In genomic region chr2:68088950-68089349, GRCh38 we compare ENCODE assay signal across 28 cellular contexts. TPM values are rescaled to one million over a fixed set of nuclear protein-coding genes. Genes with fewer than 3 reads are reported as not detected.
DNase-seq lines count a peak whose midpoint lies in the region; ATAC-seq, FAIRE-seq and TF ChIP-seq lines count a peak whose summit lies in the region.
"Had no signal": no experiment of that assay in that cellular context is flagged by ENCODE, and none has a peak within 500 bp of the region (broad histone marks: within the 10 kb centered on the region; RNA-seq: fewer than 3 reads in every experiment).

No MANE protein-coding gene starts in this region.

- peak; percentile 23 for FAIRE-seq in H54 (lab: Jason Lieb, UNC)

- no peaks in the 10 kb centered on the region for H3K9me3 Mint-ChIP-seq in activated T-helper 17 cell treated with anti-CD3 and anti-CD28 coated beads, Interleukin-2, amount 50 U/mL, for 72 hours
- H3K9me3 Mint-ChIP-seq in nephron: no peaks in the 10 kb centered on the region
- H3K9me3 Mint-ChIP-seq in activated T-cell treated with anti-CD3 and anti-CD28 coated beads, Interleukin-2, amount 50 U/mL, for 24 hours: no peaks in the 10 kb centered on the region
- H3K9me3 Mint-ChIP-seq: activated naive CD4-positive, alpha-beta T cell treated with anti-CD3 and anti-CD28 coated beads for 36 hours; endodermal cell; GM23338; naive thymus-derived CD8-positive, alpha-beta T cell; stimulated activated memory B cell treated with anti-CD40 and anti-IgM and Interleukin-4, amounts not matched to agents 10 μg/mL and 1 μg/mL and 100 μg/mL, for 72 hours; WTC11 had no signal

- no peak overlapping the region for H3K4me3 Mint-ChIP-seq in activated T-helper 17 cell treated with anti-CD3 and anti-CD28 coated beads, Interleukin-2, amount 50 U/mL, for 72 hours
- H3K4me3 Mint-ChIP-seq in nephron: no peak overlapping the region
- H3K4me3 Mint-ChIP-seq in activated T-cell treated with anti-CD3 and anti-CD28 coated beads, Interleukin-2, amount 50 U/mL, for 24 hours: no peak overlapping the region
- H3K4me3 Mint-ChIP-seq: activated CD8-positive, alpha-beta memory T cell treated with anti-CD3 and anti-CD28 coated beads, Interleukin-2, amount 10 ng/mL, durations not matched to agents 7 days and 5 days; activated naive CD4-positive, alpha-beta T cell treated with anti-CD3 and anti-CD28 coated beads for 36 hours; endodermal cell; GM23338; naive thymus-derived CD8-positive, alpha-beta T cell; stimulated activated memory B cell treated with anti-CD40 and anti-IgM and Interleukin-4, amounts not matched to agents 10 μg/mL and 1 μg/mL and 100 μg/mL, for 72 hours; WTC11 had no signal

- H3K27me3 Mint-ChIP-seq in activated T-helper 17 cell treated with anti-CD3 and anti-CD28 coated beads, Interleukin-2, amount 50 U/mL, for 72 hours: no peaks in the 10 kb centered on the region
- no peaks in the 10 kb centered on the region for H3K27me3 Mint-ChIP-seq in nephron (ENCODE audit: low read depth)
- H3K27me3 Mint-ChIP-seq in activated T-cell treated with anti-CD3 and anti-CD28 coated beads, Interleukin-2, amount 50 U/mL, for 24 hours: no peaks in the 10 kb centered on the region
- H3K27me3 Mint-ChIP-seq: stimulated activated memory B cell treated with anti-CD40 and anti-IgM and Interleukin-4, amounts not matched to agents 10 μg/mL and 1 μg/mL and 100 μg/mL, for 72 hours had no signal

- TF ChIP-seq POLR2A in H54 (IDR thresholded peaks at IDR 0.05; ENCODE audit: low read depth, low read length): no peak

- H3K27ac Mint-ChIP-seq in activated T-helper 17 cell treated with anti-CD3 and anti-CD28 coated beads, Interleukin-2, amount 50 U/mL, for 72 hours: no peak overlapping the region
- peak overlapping the region in 2 of 3 experiments; percentile 81 to 97 for H3K27ac Mint-ChIP-seq in nephron
- H3K27ac Mint-ChIP-seq in activated T-cell treated with anti-CD3 and anti-CD28 coated beads, Interleukin-2, amount 50 U/mL, for 24 hours: no peak overlapping the region
- H3K27ac Mint-ChIP-seq: activated CD8-positive, alpha-beta memory T cell treated with anti-CD3 and anti-CD28 coated beads, Interleukin-2, amount 10 ng/mL, durations not matched to agents 7 days and 5 days; activated naive CD4-positive, alpha-beta T cell treated with anti-CD3 and anti-CD28 coated beads for 36 hours; endodermal cell; GM23338; stimulated activated memory B cell treated with anti-CD40 and anti-IgM and Interleukin-4, amounts not matched to agents 10 μg/mL and 1 μg/mL and 100 μg/mL, for 72 hours; WTC11 had no signal

- ATAC-seq in activated T-helper 17 cell treated with anti-CD3 and anti-CD28 coated beads, Interleukin-2, amount 50 U/mL, for 72 hours (replicated peaks): peak; percentile 53
- ATAC-seq: activated CD8-positive, alpha-beta memory T cell treated with anti-CD3 and anti-CD28 coated beads, Interleukin-2, amount 10 ng/mL, durations not matched to agents 7 days and 5 days; GM23338; stimulated activated memory B cell treated with anti-CD40 and anti-IgM and Interleukin-4, amounts not matched to agents 10 μg/mL and 1 μg/mL and 100 μg/mL, for 72 hours; WTC11 had no signal

- no peaks in the 10 kb centered on the region for H3K36me3 Mint-ChIP-seq in activated T-helper 17 cell treated with anti-CD3 and anti-CD28 coated beads, Interleukin-2, amount 50 U/mL, for 72 hours (ENCODE audit: low read depth)
- H3K36me3 Mint-ChIP-seq in nephron (ENCODE audit: low read depth): no peaks in the 10 kb centered on the region
- no peaks in the 10 kb centered on the region for H3K36me3 Mint-ChIP-seq in activated T-cell treated with anti-CD3 and anti-CD28 coated beads, Interleukin-2, amount 50 U/mL, for 24 hours (ENCODE audit: low read depth)
- H3K36me3 Mint-ChIP-seq: activated CD8-positive, alpha-beta memory T cell treated with anti-CD3 and anti-CD28 coated beads, Interleukin-2, amount 10 ng/mL, durations not matched to agents 7 days and 5 days; stimulated activated memory B cell treated with anti-CD40 and anti-IgM and Interleukin-4, amounts not matched to agents 10 μg/mL and 1 μg/mL and 100 μg/mL, for 72 hours; WTC11 had no signal

- DNase-seq in H54 (ENCODE audit: insufficient read length, low spot score): no peak
- DNase-seq in NCI-H1048 (lab: John Stamatoyannopoulos, UW): peak; percentile 24
- no peak for DNase-seq in KG1 (lab: John Stamatoyannopoulos, UW)
- no peak for DNase-seq in activated T-cell treated with anti-CD3 and anti-CD28 coated beads, Interleukin-2, amount 50 U/mL, for 24 hours
- DNase-seq in DMS114 treated with DMSO at 0.1 percent for 48 hours (lab: John Stamatoyannopoulos, UW; ENCODE audit: unreplicated experiment): no peak
- DNase-seq: activated CD4-positive, alpha-beta T cell treated with anti-CD3 and anti-CD28 coated beads, Interleukin-2, amount 50 U/mL, for 4 hours; activated CD8-positive, alpha-beta memory T cell treated with anti-CD3 and anti-CD28 coated beads, Interleukin-2, amount 10 ng/mL, durations not matched to agents 7 days and 5 days; activated naive CD4-positive, alpha-beta T cell treated with anti-CD3 and anti-CD28 coated beads for 36 hours; adrenal gland; brain microvascular endothelial cell; C1 segment of cervical spinal cord; Calu3; cerebellar nuclear complex; dermis blood vessel endothelial cell; DMS79 treated with DMSO at 0.1 percent for 48 hours; endodermal cell; foreskin melanocyte; MM.1S; naive thymus-derived CD8-positive, alpha-beta T cell; NCI-H2029; NCI-H524 treated with DMSO at 0.1 percent for 48 hours; RPMI8226; trophoblast cell had no signal

- no peak for TF ChIP-seq CTCF in nephron (IDR thresholded peaks at IDR 0.05; ENCODE audit: unreplicated experiment in 3 of 3)

- peaks cover 9% of the 10 kb centered on the region for H3K4me1 Mint-ChIP-seq in activated T-helper 17 cell treated with anti-CD3 and anti-CD28 coated beads, Interleukin-2, amount 50 U/mL, for 72 hours
- H3K4me1 Mint-ChIP-seq in nephron: peaks cover 10% of the 10 kb centered on the region
- peaks cover 12% of the 10 kb centered on the region for H3K4me1 Mint-ChIP-seq in activated T-cell treated with anti-CD3 and anti-CD28 coated beads, Interleukin-2, amount 50 U/mL, for 24 hours (ENCODE audit: low read depth)
- H3K4me1 Mint-ChIP-seq: activated CD8-positive, alpha-beta memory T cell treated with anti-CD3 and anti-CD28 coated beads, Interleukin-2, amount 10 ng/mL, durations not matched to agents 7 days and 5 days; endodermal cell; stimulated activated memory B cell treated with anti-CD40 and anti-IgM and Interleukin-4, amounts not matched to agents 10 μg/mL and 1 μg/mL and 100 μg/mL, for 72 hours had no signal

RNA-seq across cellular contexts. Expression of gene C1D, which starts 26.1 kb away (rescaled TPM):
- 10 to 100 TPM; 16.8 to 17.8 TPM for total RNA-seq in activated T-helper 17 cell treated with anti-CD3 and anti-CD28 coated beads, Interleukin-2, amount 50 U/mL, for 72 hours

Comparison
In these comparisons a context has a peak if more than half of its experiments do, and no peak if none do; other contexts are left out.
1. H3K27ac Mint-ChIP-seq: peak in nephron (2 of 3); none in activated T-helper 17 cell treated with anti-CD3 and anti-CD28 coated beads, Interleukin-2, amount 50 U/mL, for 72 hours (single experiment) and activated T-cell treated with anti-CD3 and anti-CD28 coated beads, Interleukin-2, amount 50 U/mL, for 24 hours (single experiment).